Comparison of ENCODE assay signal across 8 cellular contexts in the genomic region with DNA sequence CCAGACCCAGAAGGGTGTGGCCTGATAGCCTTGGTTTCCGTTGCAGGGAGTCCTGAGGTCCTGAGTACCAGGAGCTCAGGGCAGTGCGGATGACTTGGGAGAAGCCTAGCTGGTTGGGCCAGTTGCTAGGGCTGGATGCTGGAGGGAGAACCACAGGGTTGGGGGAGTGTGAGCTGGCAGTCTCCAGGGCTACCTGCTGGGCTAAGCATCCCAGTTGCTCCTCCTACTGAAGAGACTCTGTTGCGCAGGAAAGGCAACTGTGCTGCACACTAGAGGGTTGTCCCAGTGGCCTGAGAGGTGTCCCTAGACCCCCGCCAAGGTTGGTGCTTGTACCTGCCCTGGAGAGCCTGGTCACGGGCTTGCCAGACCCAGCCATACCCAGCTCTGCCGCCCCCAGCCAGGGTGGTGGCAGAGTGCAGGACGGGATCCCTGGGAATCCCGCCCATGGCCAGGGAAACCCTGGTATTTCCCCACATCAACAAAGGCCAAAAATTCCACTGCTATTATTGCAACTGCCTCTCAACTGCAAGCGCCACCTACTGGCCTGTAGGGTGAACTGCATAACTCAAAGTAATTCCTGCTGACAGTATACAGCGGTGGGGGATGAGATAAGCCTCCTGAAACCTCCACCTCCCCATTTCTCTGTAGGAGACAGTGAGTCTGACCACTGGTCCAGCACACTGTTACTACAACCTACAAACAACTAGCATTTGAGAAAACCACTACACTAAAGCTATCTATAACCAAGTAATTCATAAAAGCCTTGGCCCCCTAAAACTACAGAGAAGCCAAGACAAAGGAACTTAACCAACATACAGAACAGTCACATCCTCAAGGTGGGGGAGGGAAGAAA.
DNase-seq lines count a peak whose midpoint lies in the region; ATAC-seq, FAIRE-seq and TF ChIP-seq lines count a peak whose summit lies in the region.

No MANE protein-coding gene starts in this region.

- H3K27ac ChIP-seq in SJSA1 = no peak overlapping the region
- H3K27ac ChIP-seq in iPS-18a (ENCODE audit: low read length) = peak overlapping the region; percentile 55

- peak; percentile 48 for TF ChIP-seq CTCF in D721Med (IDR thresholded peaks at IDR 0.05; ENCODE audit: insufficient read depth, missing control alignments)

- no peaks in the 10 kb centered on the region for H3K36me3 Mint-ChIP-seq in activated naive CD4-positive, alpha-beta T cell treated with anti-CD3 and anti-CD28 coated beads, Interleukin-2, amount 50 U/mL, for 72 hours

- H3K36me3 ChIP-seq in SJSA1 = no peaks in the 10 kb centered on the region
- no peaks in the 10 kb centered on the region for H3K36me3 ChIP-seq in iPS-18a (ENCODE audit: control insufficient read depth, low read depth, low read length)

- H3K4me3 ChIP-seq in SJSA1 (no peak overlapping the region), iPS-18a (ENCODE audit: low read length) (no peak overlapping the region)

- peak; percentile 93 for ATAC-seq in GM19395 (IDR thresholded peaks at IDR 0.05; ENCODE audit: unreplicated experiment)
- peak; percentile 73 for ATAC-seq in HG03571 (IDR thresholded peaks at IDR 0.05; ENCODE audit: unreplicated experiment)
- peak; percentile 71 to 82 for ATAC-seq in activated naive CD4-positive, alpha-beta T cell treated with anti-CD3 and anti-CD28 coated beads, Interleukin-2, amount 50 U/mL, for 72 hours

- H3K27ac Mint-ChIP-seq in activated naive CD4-positive, alpha-beta T cell treated with anti-CD3 and anti-CD28 coated beads, Interleukin-2, amount 50 U/mL, for 72 hours = no peak overlapping the region

- DNase-seq in D721Med (ENCODE audit: insufficient read length, low spot score) = no peak
- peak; percentile 33 to 44 for DNase-seq in SJSA1 (ENCODE audit: low read depth in 1 of 2, low spot score in 2 of 2)
- peak; percentile 52 to 58 for DNase-seq in activated naive CD4-positive, alpha-beta T cell treated with anti-CD3 and anti-CD28 coated beads, Interleukin-2, amount 50 U/mL, for 72 hours (ENCODE audit: low spot score in 2 of 2)
- peak; percentile 33 for DNase-seq in stimulated activated CD4-positive, alpha-beta T cell treated with anti-CD3 and anti-CD28 coated beads, Interleukin-2, amount 100 ng/mL, for 4 hours (ENCODE audit: low read depth)
- no peak for DNase-seq in inferior parietal cortex (ENCODE audit: extremely low spot score)

- no peaks in the 10 kb centered on the region for H3K9me3 ChIP-seq in SJSA1 (replicated peaks)
- no peaks in the 10 kb centered on the region for H3K9me3 ChIP-seq in iPS-18a (ENCODE audit: control insufficient read depth, low read depth, low read length)

- FAIRE-seq in D721Med (lab: Jason Lieb, UNC) = peak; percentile 35

- H3K27me3 ChIP-seq in SJSA1 (replicated peaks) (no peaks in the 10 kb centered on the region), iPS-18a (ENCODE audit: control insufficient read depth, insufficient read depth, low read length) (no peaks in the 10 kb centered on the region)

- H3K9ac ChIP-seq in iPS-18a (ENCODE audit: low read length) = peak overlapping the region; percentile 31

- H3K9me3 Mint-ChIP-seq in activated naive CD4-positive, alpha-beta T cell treated with anti-CD3 and anti-CD28 coated beads, Interleukin-2, amount 50 U/mL, for 72 hours = no peaks in the 10 kb centered on the region

- no peaks in the 10 kb centered on the region for H3K4me1 ChIP-seq in SJSA1 (replicated peaks)
- peaks cover 18% of the 10 kb centered on the region for H3K4me1 ChIP-seq in iPS-18a (ENCODE audit: control insufficient read depth, low read depth, low read length)

Comparison
In these comparisons a context has a peak if more than half of its experiments do, and no peak if none do; other contexts are left out.
1. DNase-seq: peak in SJSA1 (2 of 2), activated naive CD4-positive, alpha-beta T cell treated with anti-CD3 and anti-CD28 coated beads, Interleukin-2, amount 50 U/mL, for 72 hours (2 of 2) and stimulated activated CD4-positive, alpha-beta T cell treated with anti-CD3 and anti-CD28 coated beads, Interleukin-2, amount 100 ng/mL, for 4 hours (single experiment); none in D721Med (single experiment) and inferior parietal cortex (single experiment).
2. Peak in every context shown above with its lines, with median percentiles within 50 percentile points of each other: ATAC-seq.